ENCODE assay signal across 23 cellular contexts in genomic region chr20:7893019-7893730, GRCh38. TPM values are rescaled to one million over a fixed set of nuclear protein-coding genes. Genes with fewer than 3 reads are reported as not detected.
DNase-seq lines count a peak whose midpoint lies in the region; ATAC-seq, FAIRE-seq and TF ChIP-seq lines count a peak whose summit lies in the region.
"Had no signal": no experiment of that assay in that cellular context is flagged by ENCODE, and none has a peak within 500 bp of the region (broad histone marks: within the 10 kb centered on the region; RNA-seq: fewer than 3 reads in every experiment).

No MANE protein-coding gene starts in this region.

- no peak overlapping the region for H3K9ac ChIP-seq in K562 (ENCODE audit: insufficient read depth in 1 of 2, low read depth in 2 of 2, low read length in 2 of 2)

- no peaks in the 10 kb centered on the region for H3K9me3 ChIP-seq in K562 (replicated peaks; ENCODE audit: control insufficient read depth, insufficient read depth, low read depth, low read length)

- no peaks in the 10 kb centered on the region for H4K20me1 ChIP-seq in K562 (replicated peaks; ENCODE audit: control insufficient read depth, insufficient read depth, low read length)

- no peak for ATAC-seq in K562
- no peak for ATAC-seq in GM18517 (IDR thresholded peaks at IDR 0.05; ENCODE audit: unreplicated experiment)
- ATAC-seq: SK-N-SH treated with all-trans-retinoic acid at 6 μM for 48 hours had no signal

- no peaks in the 10 kb centered on the region for H3K36me3 ChIP-seq in K562 (ENCODE audit: control insufficient read depth, insufficient read depth, low read length)

- in situ Hi-C loops in K562 (cut with MboI), result no loop called here

- DNase-seq in LNCaP clone FGC (ENCODE audit: low read depth) (peak; percentile 39), RPMI7951 (ENCODE audit: low read depth) (peak; percentile 75), K562 (ENCODE audit: extremely low read depth in 1 of 4, low spot score in 3 of 4) (no peak), islet precursor cell (peak; percentile 77), middle frontal gyrus (ENCODE audit: extremely low spot score, low spot score) (no peak)
- DNase-seq in stimulated activated CD4-positive, alpha-beta T cell treated with anti-CD3 and anti-CD28 coated beads, Interleukin-4, amount 100 ng/mL, for 1 hour, result no peak
- DNase-seq: C1 segment of cervical spinal cord, DMS 273 treated with DMSO at 0.1 percent for 48 hours, GF-D8, H9, Karpas-422, NCI-H1436, NCI-H2029, NCI-H2171, NCI-H510A, SHP77 treated with DMSO at 0.1 percent for 48 hours had no signal

- no peaks in the 10 kb centered on the region for H3K4me1 ChIP-seq in K562 (replicated peaks in 1 of 2; ENCODE audit: control insufficient read depth in 2 of 2, insufficient read depth in 2 of 2, low read length in 2 of 2)

- POLR2A ChIA-PET in K562 (lab: Yijun Ruan, JAX), result no interaction called here

- H3K79me2 ChIP-seq in K562 (ENCODE audit: control insufficient read depth, insufficient read depth, low read length), result no peaks in the 10 kb centered on the region

- no peak overlapping the region for H3K4me3 ChIP-seq in LNCaP clone FGC (ENCODE audit: low read depth, low read length)
- H3K4me3 ChIP-seq in K562, result no peak overlapping the region

- TF ChIP-seq RAD21 in K562 (CRISPR knock-in tag; conservative IDR thresholded peaks at IDR 0.05 in 1 of 2, IDR thresholded peaks at IDR 0.05 in 1 of 2), result no peak

- no peak for FAIRE-seq in K562 (lab: Jason Lieb, UNC)
- FAIRE-seq: GM12891, GM18507, GM19239, RCC 7860 had no signal

- TF ChIP-seq EP300 in K562 (IDR thresholded peaks at IDR 0.05; ENCODE audit: low read length), result no peak

- no peak overlapping the region for H3K27ac ChIP-seq in K562 (ENCODE audit: extremely low read depth, low read depth, low read length)

- 0% methylated on average over 6 of the region's 7 CpGs for WGBS in K562 (ENCODE audit: insufficient coverage, low coverage, missing lambda C conversion rate)

- TF ChIP-seq POLR2A in K562 (conservative IDR thresholded peaks at IDR 0.05), result no peak

- TF ChIP-seq CTCF in LNCaP clone FGC (IDR thresholded peaks at IDR 0.05; ENCODE audit: control insufficient read depth, extremely low read depth, insufficient read depth), result no peak
- no peak for TF ChIP-seq CTCF in K562 (IDR thresholded peaks at IDR 0.05 in 2 of 3, conservative IDR thresholded peaks at IDR 0.05 in 1 of 3; ENCODE audit: insufficient read depth in 2 of 3, low read depth in 1 of 3, low read length in 3 of 3)

- H3K4me2 ChIP-seq in K562 (ENCODE audit: insufficient read depth, low read length), result no peak overlapping the region

- no TSS peak for BruUV-seq in K562 (replicated peaks; lab: Mats Ljungman, UMichigan)

- CTCF ChIA-PET in K562 (lab: Yijun Ruan, JAX; ENCODE audit: low intra/inter-chr PET ratio), result interaction anchor here (0.6 kb wide), 1 partner anchor 1824 kb away, joined by 3 read pairs; no protein-coding TSS in a partner anchor

- no peak overlapping the region for H2AFZ ChIP-seq in K562 (ENCODE audit: low read depth, low read length)

- intact Hi-C loops in K562 (cut with micrococcal nuclease), result no loop called here

- H3K27me3 ChIP-seq in K562 (ENCODE audit: control insufficient read depth in 2 of 2, insufficient read depth in 2 of 2, low read length in 2 of 2), result no peaks in the 10 kb centered on the region

- no peaks in the 10 kb centered on the region for H3K9me1 ChIP-seq in K562 (ENCODE audit: control insufficient read depth, insufficient read depth, low read length)

TF ChIP-seq in K562, 482 proteins besides CTCF, POLR2A, EP300 and RAD21 (continues in another document):
- TF ChIP-seq ATF4 (CRISPR knock-in tag; IDR thresholded peaks at IDR 0.05), result peak; percentile 64; the same call in 1 of the 2 replicates
- no peak for TF ChIP-seq SP2 (IDR thresholded peaks at IDR 0.05; ENCODE audit: extremely low read depth, low read depth, low read length, poor library complexity, severe bottlenecking)
- TF ChIP-seq THRAP3 (IDR thresholded peaks at IDR 0.05; ENCODE audit: borderline replicate concordance), result no peak
- no peak for TF ChIP-seq ELF2 (CRISPR knock-in tag; IDR thresholded peaks at IDR 0.05)
- TF ChIP-seq ZNF354B (CRISPR knock-in tag; IDR thresholded peaks at IDR 0.05), result no peak
- no peak for TF ChIP-seq ZNF780A (CRISPR knock-in tag; IDR thresholded peaks at IDR 0.05)
- TF ChIP-seq NUFIP1 (IDR thresholded peaks at IDR 0.05; ENCODE audit: partially characterized antibody), result no peak
- TF ChIP-seq TCF15 (CRISPR knock-in tag; IDR thresholded peaks at IDR 0.05), result no peak
- TF ChIP-seq STAG1 (CRISPR knock-in tag; IDR thresholded peaks at IDR 0.05; ENCODE audit: borderline replicate concordance), result no peak
- TF ChIP-seq ETS1 (conservative IDR thresholded peaks at IDR 0.05; ENCODE audit: control insufficient read depth, low read depth, low read length), result no peak
- TF ChIP-seq ZNF184 (CRISPR knock-in tag; IDR thresholded peaks at IDR 0.05), result no peak
- TF ChIP-seq RBM14 (IDR thresholded peaks at IDR 0.05; ENCODE audit: borderline replicate concordance, insufficient read depth, low read depth, low read length), result no peak
- TF ChIP-seq KLF1 (tag; IDR thresholded peaks at IDR 0.05), result no peak
- TF ChIP-seq ZBTB2 (IDR thresholded peaks at IDR 0.05), result no peak
- no peak for TF ChIP-seq XRCC3 (IDR thresholded peaks at IDR 0.05)
- no peak for TF ChIP-seq HCFC1 (IDR thresholded peaks at IDR 0.05; ENCODE audit: low read depth, low read length)
- TF ChIP-seq ZNF449 (CRISPR knock-in tag; IDR thresholded peaks at IDR 0.05), result no peak
- no peak for TF ChIP-seq ZNF165 (CRISPR knock-in tag; IDR thresholded peaks at IDR 0.05; ENCODE audit: borderline replicate concordance)

RNA-seq across cellular contexts. Expression of gene HAO1, which starts 47.1 kb away (rescaled TPM):
- 0.20 TPM in 1 of 2 replicates, not detected in the other for total RNA-seq in RPMI7951 (2014; rRNA removed; shearing (Covaris generic))
- not detected in 2 replicates for total RNA-seq in K562 (2011; cell fraction: chromatin; rRNA removed; ENCODE audit: low replicate concordance)
- total RNA-seq in K562 (2011; cell fraction: nucleolus; rRNA removed), result not detected in 2 replicates
- total RNA-seq in K562 (2011; cell fraction: nucleoplasm; rRNA removed), result not detected in 2 replicates
- total RNA-seq in K562 (2014; rRNA removed) (not detected in 2 replicates), K562 (2014; rRNA removed; fragmentation: Illumina TruSeq; extraction: Trizol) (not detected in 2 replicates), K562 (2015; rRNA removed; fragmentation: Illumina TruSeq; extraction: Trizol) (not detected in 2 replicates), K562 (2021) (not detected in 2 replicates)
- polyA plus RNA-seq in K562 (2011; rRNA removed) (not detected in 2 replicates), K562 (2014; fragmentation: Illumina TruSeq; extraction: Trizol) (not detected in 2 replicates), K562 (2014; fragmentation: Nextera tagmentation; extraction: Ambion mirVana) (not detected), K562 (2014; rRNA removed) (not detected in 2 replicates)
- polyA plus RNA-seq in K562 (2011; cell fraction: cytosol; rRNA removed), result not detected in 2 replicates
- not detected in 2 replicates for polyA plus RNA-seq in K562 (2011; cell fraction: nucleus; rRNA removed)
- polyA plus RNA-seq in K562 (2012), result not detected in 2 replicates
- polyA minus RNA-seq in K562 (2011; rRNA and poly(A)+ RNA removed), result not detected in 2 replicates
- not detected in 2 replicates for polyA minus RNA-seq in K562 (2011; cell fraction: cytosol; rRNA and poly(A)+ RNA removed)
- polyA minus RNA-seq in K562 (2011; cell fraction: nucleus; rRNA and poly(A)+ RNA removed), result not detected in 2 replicates
- total RNA-seq: A673, H9 had no signal

Comparison
In these comparisons a context has a peak if more than half of its experiments do, and no peak if none do; other contexts are left out.
1. DNase-seq: peak in LNCaP clone FGC (single experiment), RPMI7951 (single experiment) and islet precursor cell (single experiment); none in K562 (0 of 4), middle frontal gyrus (single experiment) and stimulated activated CD4-positive, alpha-beta T cell treated with anti-CD3 and anti-CD28 coated beads, Interleukin-4, amount 100 ng/mL, for 1 hour (single experiment).